Comparison of ENCODE assay signal across 11 cellular contexts in the genomic region with DNA sequence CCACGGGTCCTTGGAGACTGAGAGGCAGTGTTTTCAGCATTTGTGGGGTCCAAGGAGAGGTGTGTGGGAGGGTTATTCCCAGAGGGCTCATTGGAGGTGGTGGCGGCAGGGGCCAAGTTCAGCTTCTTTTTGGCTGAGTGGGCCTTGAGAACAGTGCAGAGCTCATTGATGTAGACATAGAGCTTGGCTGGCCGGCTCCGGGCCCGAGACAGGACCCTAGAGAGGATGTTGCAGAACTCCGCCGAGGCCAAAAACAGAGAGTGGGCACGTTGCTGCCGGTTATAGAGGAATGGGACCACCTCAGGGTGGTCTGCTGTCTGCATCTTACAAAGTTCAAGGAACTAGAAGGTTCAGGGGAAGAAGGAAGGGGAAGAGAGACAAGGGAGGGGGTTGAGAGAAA. TPM values are rescaled to one million over a fixed set of nuclear protein-coding genes. Genes with fewer than 3 reads are reported as not detected.
DNase-seq lines count a peak whose midpoint lies in the region; ATAC-seq and TF ChIP-seq lines count a peak whose summit lies in the region.
"Had no signal": no experiment of that assay in that cellular context is flagged by ENCODE, and none has a peak within 500 bp of the region (broad histone marks: within the 10 kb centered on the region; RNA-seq: fewer than 3 reads in every experiment).

No MANE protein-coding gene starts in this region.

- H3K9me3 ChIP-seq in OCI-LY3 (ENCODE audit: insufficient read depth, low read length), result no peaks in the 10 kb centered on the region
- H3K9me3 ChIP-seq in endodermal cell (ENCODE audit: control insufficient read depth, low read length), result no peaks in the 10 kb centered on the region
- H3K9me3 ChIP-seq: right lobe of liver had no signal

- H3K4me3 ChIP-seq in OCI-LY3 (ENCODE audit: low read length) (peak overlapping the region; percentile 91; the same call in 1 of the 2 replicates), endodermal cell (ENCODE audit: low read length) (peak overlapping the region; percentile 97)

- H3K4me2 ChIP-seq in OCI-LY3 (ENCODE audit: low read length), result peak overlapping the region; percentile 96

- 84 to 88% methylated on average over 9 of the region's 9 CpGs for WGBS in endodermal cell (ENCODE audit: insufficient coverage in 1 of 2, insufficient read length in 1 of 2), 2 experiments

- intact Hi-C loops in Calu3 (cut with micrococcal nuclease; ENCODE audit: unreplicated experiment), result no loop called here

- H3K9ac ChIP-seq in OCI-LY3 (ENCODE audit: low read length), result no peak overlapping the region
- no peak overlapping the region for H3K9ac ChIP-seq in endodermal cell (ENCODE audit: extremely low read depth, low read length, poor library complexity, severe bottlenecking)

- H3K4me3 Mint-ChIP-seq in Calu3 (ENCODE audit: low read depth, unreplicated experiment) (peak overlapping the region; percentile 93), endodermal cell (peak overlapping the region; percentile 98), progenitor cell of endocrine pancreas (ENCODE audit: low read depth) (peak overlapping the region; percentile 64)

- H3K36me3 ChIP-seq in OCI-LY3 (replicated peaks; ENCODE audit: low read depth, low read length) (peaks cover 30% of the 10 kb centered on the region), endodermal cell (ENCODE audit: control insufficient read depth, insufficient read depth, low read length) (peaks cover 30% of the 10 kb centered on the region)

- ATAC-seq in GM21576 (IDR thresholded peaks at IDR 0.05; ENCODE audit: unreplicated experiment), result no peak
- no peak for ATAC-seq in HG03139 (IDR thresholded peaks at IDR 0.05; ENCODE audit: unreplicated experiment)
- ATAC-seq in HG02938 (IDR thresholded peaks at IDR 0.05; ENCODE audit: unreplicated experiment), result no peak

- H3K27ac ChIP-seq in OCI-LY3 (ENCODE audit: low read length), result no peak overlapping the region
- H3K27ac ChIP-seq in endodermal cell (ENCODE audit: low read depth, low read length), result no peak overlapping the region

- no peaks in the 10 kb centered on the region for H4K20me1 ChIP-seq in OCI-LY3 (ENCODE audit: insufficient read depth, low read length)

- CTCF ChIA-PET in Calu3 (lab: Charles Lee), result interaction anchor here (0.6 kb wide), 2 partner anchors 12 to 46 kb away, joined by 5 to 10 read pairs; no protein-coding TSS in a partner anchor

- TF ChIP-seq CTCF in Calu3 (IDR thresholded peaks at IDR 0.05; ENCODE audit: unreplicated experiment), result no peak
- TF ChIP-seq CTCF in OCI-LY3 (IDR thresholded peaks at IDR 0.05; ENCODE audit: low read depth, low read length), result no peak
- no peak for TF ChIP-seq CTCF in endodermal cell (conservative IDR thresholded peaks at IDR 0.05)
- TF ChIP-seq CTCF in progenitor cell of endocrine pancreas (IDR thresholded peaks at IDR 0.05; ENCODE audit: unreplicated experiment), result no peak

- H3K36me3 Mint-ChIP-seq in Calu3 (ENCODE audit: insufficient read depth, unreplicated experiment) (peaks cover 82% of the 10 kb centered on the region), endodermal cell (ENCODE audit: low read depth) (peaks cover 34% of the 10 kb centered on the region), progenitor cell of endocrine pancreas (ENCODE audit: insufficient read depth) (peaks cover 24% of the 10 kb centered on the region)

- H3K4me1 ChIP-seq in OCI-LY3 (ENCODE audit: low read length) (peaks cover 24% of the 10 kb centered on the region), endodermal cell (ENCODE audit: control insufficient read depth, insufficient read depth, low read length) (peaks cover 17% of the 10 kb centered on the region)

- BruUV-seq in Calu3 (replicated peaks; lab: Mats Ljungman, UMichigan), result no TSS peak

- H3K79me2 ChIP-seq in OCI-LY3 (ENCODE audit: low read length), result peaks cover 36% of the 10 kb centered on the region

- H3K4me1 Mint-ChIP-seq in Calu3 (ENCODE audit: low read depth, unreplicated experiment) (peaks cover 68% of the 10 kb centered on the region), endodermal cell (peaks cover 37% of the 10 kb centered on the region), progenitor cell of endocrine pancreas (ENCODE audit: low read depth) (peaks cover 36% of the 10 kb centered on the region)

- peak overlapping the region; percentile 3 for H3K27ac Mint-ChIP-seq in Calu3 (ENCODE audit: unreplicated experiment)
- peak overlapping the region; percentile 78 for H3K27ac Mint-ChIP-seq in endodermal cell
- peak overlapping the region; percentile 87 for H3K27ac Mint-ChIP-seq in progenitor cell of endocrine pancreas

- no peaks in the 10 kb centered on the region for H3K9me3 Mint-ChIP-seq in Calu3 (ENCODE audit: low read depth, unreplicated experiment)
- H3K9me3 Mint-ChIP-seq in endodermal cell, result no peaks in the 10 kb centered on the region
- no peaks in the 10 kb centered on the region for H3K9me3 Mint-ChIP-seq in progenitor cell of endocrine pancreas (ENCODE audit: low read depth)

- H2AFZ ChIP-seq in OCI-LY3 (ENCODE audit: low read depth, low read length), result no peak overlapping the region

- no peaks in the 10 kb centered on the region for H3K27me3 ChIP-seq in OCI-LY3 (ENCODE audit: low read depth, low read length)
- no peaks in the 10 kb centered on the region for H3K27me3 ChIP-seq in endodermal cell (ENCODE audit: control insufficient read depth, insufficient read depth, low read length, poor library complexity, severe bottlenecking)
- H3K27me3 ChIP-seq: right lobe of liver had no signal

- DNase-seq in Calu3 (no peak), endodermal cell (no peak), progenitor cell of endocrine pancreas (ENCODE audit: low spot score, unreplicated experiment) (no peak), NOMO-1 treated with DMSO at 0.1 percent for 48 hours (lab: John Stamatoyannopoulos, UW; ENCODE audit: unreplicated experiment) (no peak)
- DNase-seq: activated CD8-positive, alpha-beta memory T cell treated with anti-CD3 and anti-CD28 coated beads for 24 hours; NCI-H2171 had no signal

- H3K27me3 Mint-ChIP-seq in Calu3 (ENCODE audit: unreplicated experiment), result no peaks in the 10 kb centered on the region
- H3K27me3 Mint-ChIP-seq in endodermal cell (ENCODE audit: insufficient read depth), result no peaks in the 10 kb centered on the region
- H3K27me3 Mint-ChIP-seq in progenitor cell of endocrine pancreas, result no peaks in the 10 kb centered on the region

RNA-seq across cellular contexts. Expression of a gene that starts 1.5 kb away (rescaled TPM):
- total RNA-seq in Calu3 (2022) (86.3 and 86.6 TPM in 2 replicates), endodermal cell (10 to 100 TPM; 51.2 to 52.6 TPM), progenitor cell of endocrine pancreas (47.5 and 48.4 TPM in 2 replicates)
- 50.9 TPM for polyA plus RNA-seq in endodermal cell (2013, experiment 1 of 2)
- 48.1 TPM for polyA plus RNA-seq in endodermal cell (2013, experiment 2 of 2)

RNA-seq across cellular contexts. Expression of a gene that starts 3.7 kb away (rescaled TPM):
- total RNA-seq in Calu3 (2022) (22.6 and 26.4 TPM in 2 replicates), endodermal cell (10 to 100 TPM; 15.2 to 19.8 TPM), progenitor cell of endocrine pancreas (27.3 and 28.1 TPM in 2 replicates)
- polyA plus RNA-seq in endodermal cell (2013, experiment 1 of 2), result 26.5 TPM
- 20.6 TPM for polyA plus RNA-seq in endodermal cell (2013, experiment 2 of 2)

RNA-seq across cellular contexts. Expression of a gene that starts 7.3 kb away (rescaled TPM):
- total RNA-seq in Calu3 (2022), result 443 and 488 TPM in 2 replicates
- 10 to 100 TPM in 1 of 2 donors, 1 to 10 TPM in 1; 7.0 to 11.1 TPM for total RNA-seq in endodermal cell
- 13.5 TPM for polyA plus RNA-seq in endodermal cell (2013, experiment 1 of 2)
- 12.4 TPM for polyA plus RNA-seq in endodermal cell (2013, experiment 2 of 2)
- 20.2 and 22.3 TPM in 2 replicates for total RNA-seq in progenitor cell of endocrine pancreas

RNA-seq across cellular contexts. Expression of a gene that starts 22.5 kb away (rescaled TPM):
- 138 and 154 TPM in 2 replicates for total RNA-seq in Calu3 (2022)
- total RNA-seq in endodermal cell, result 10 to 100 TPM; 85.6 to 98.0 TPM
- polyA plus RNA-seq in endodermal cell (2013, experiment 1 of 2), result 54.9 TPM
- 46.3 TPM for polyA plus RNA-seq in endodermal cell (2013, experiment 2 of 2)
- total RNA-seq in progenitor cell of endocrine pancreas, result 175 and 196 TPM in 2 replicates

RNA-seq across cellular contexts. Expression of a gene that starts 31.8 kb away (rescaled TPM):
- total RNA-seq in Calu3 (2022), result 141 and 168 TPM in 2 replicates
- total RNA-seq in endodermal cell, result 10 to 100 TPM; 69.9 to 86.4 TPM
- polyA plus RNA-seq in endodermal cell (2013, experiment 1 of 2), result 91.1 TPM
- polyA plus RNA-seq in endodermal cell (2013, experiment 2 of 2), result 84.9 TPM
- 46.1 and 52.1 TPM in 2 replicates for total RNA-seq in progenitor cell of endocrine pancreas

Comparison
In these comparisons a context has a peak if more than half of its experiments do, and no peak if none do; other contexts are left out.
1. H3K27ac Mint-ChIP-seq: peak in every context shown above with its lines; median percentile 87 in progenitor cell of endocrine pancreas; 78 in endodermal cell; 3 in Calu3.
2. RNA of a gene that starts 7.3 kb away (total RNA-seq): 443 to 488 TPM in Calu3; 20.2 to 22.3 TPM in progenitor cell of endocrine pancreas and 7.0 to 11.1 TPM in endodermal cell; every median in the first group is over 10 times any median in the second.
3. Peak in every context shown above with its lines, with median percentiles within 50 percentile points of each other: H3K4me3 Mint-ChIP-seq.